19 cellular contexts compared by ENCODE assay signal in the genomic region with DNA sequence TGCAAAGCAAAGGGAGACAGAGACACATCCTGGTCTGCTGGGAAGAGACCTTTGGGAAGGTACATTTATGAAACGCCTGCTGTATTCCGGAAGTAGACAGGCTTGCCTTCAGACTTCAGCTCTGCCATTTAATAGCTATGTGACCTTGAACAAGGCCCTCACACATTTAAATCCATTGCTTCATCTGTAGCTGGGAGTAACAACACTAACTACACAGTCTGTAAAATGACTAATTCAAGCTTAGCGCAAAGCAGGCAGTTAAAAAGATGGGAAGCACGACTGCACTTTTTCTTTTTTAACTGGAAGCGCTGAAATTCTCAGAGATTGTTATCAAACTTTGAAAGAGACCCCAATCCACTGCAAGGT.
A peak's percentile ranks its signal among the peaks of the same experiment; 100 is the strongest.
DNase-seq lines count a peak whose midpoint lies in the region; ATAC-seq and TF ChIP-seq lines count a peak whose summit lies in the region.
"Had no signal": no experiment of that assay in that cellular context is flagged by ENCODE, and none has a peak within 500 bp of the region (broad histone marks: within the 10 kb centered on the region; RNA-seq: fewer than 3 reads in every experiment).

No MANE protein-coding gene starts in this region.

- peak overlapping the region; percentile 55 for H3K27ac Mint-ChIP-seq in HFFc6
- H3K27ac Mint-ChIP-seq: activated CD4-positive, alpha-beta T cell treated with anti-CD3 and anti-CD28 coated beads for 36 hours; activated T-cell treated with anti-CD3 and anti-CD28 coated beads, Interleukin-2, amount 50 U/mL, for 24 hours had no signal

- H3K4me3 Mint-ChIP-seq in HFFc6 = no peak overlapping the region; the same call in 1 of the 2 replicates
- H3K4me3 Mint-ChIP-seq: activated CD4-positive, alpha-beta T cell treated with anti-CD3 and anti-CD28 coated beads for 36 hours; activated T-cell treated with anti-CD3 and anti-CD28 coated beads, Interleukin-2, amount 50 U/mL, for 24 hours; nephron progenitor cell had no signal

- DNase-seq in HFFc6 = no peak
- peak; percentile 84 for DNase-seq in amniotic epithelial cell (ENCODE audit: low read depth)
- DNase-seq in iris pigment epithelial cell (ENCODE audit: low read depth) = peak; percentile 61
- DNase-seq in renal cortical epithelial cell (ENCODE audit: low read depth) = peak; percentile 43
- DNase-seq in erythroblast (lab: John Stamatoyannopoulos, UW) = no peak
- DNase-seq in NCI-H226 = no peak
- DNase-seq: activated CD4-positive, alpha-beta T cell treated with anti-CD3 and anti-CD28 coated beads for 36 hours; activated CD8-positive, alpha-beta memory T cell treated with anti-CD3 and anti-CD28 coated beads for 24 hours; activated T-cell treated with anti-CD3 and anti-CD28 coated beads, Interleukin-2, amount 50 U/mL, for 24 hours; C1 segment of cervical spinal cord; cortex of kidney; DND-41; Kasumi-1; mesenchymal stem cell; MV-4-11; nephron progenitor cell; T-helper 2 cell had no signal

- H3K4me1 Mint-ChIP-seq in HFFc6 (ENCODE audit: low read depth) = peaks cover 94% of the 10 kb centered on the region

- H3K9me3 Mint-ChIP-seq in HFFc6 = no peaks in the 10 kb centered on the region
- H3K9me3 Mint-ChIP-seq: activated T-cell treated with anti-CD3 and anti-CD28 coated beads, Interleukin-2, amount 50 U/mL, for 24 hours; nephron progenitor cell had no signal

- no peak for TF ChIP-seq POLR2A in erythroblast (IDR thresholded peaks at IDR 0.05; ENCODE audit: low read length)

- peaks cover 84% of the 10 kb centered on the region for H3K36me3 Mint-ChIP-seq in HFFc6 (ENCODE audit: low read depth)

- TF ChIP-seq CTCF in HFFc6 (IDR thresholded peaks at IDR 0.05) = no peak

- peaks cover 18% of the 10 kb centered on the region for H3K27me3 Mint-ChIP-seq in HFFc6 (ENCODE audit: insufficient read depth)
- H3K27me3 Mint-ChIP-seq: activated CD4-positive, alpha-beta T cell treated with anti-CD3 and anti-CD28 coated beads for 36 hours; activated T-cell treated with anti-CD3 and anti-CD28 coated beads, Interleukin-2, amount 50 U/mL, for 24 hours had no signal

- no peak for ATAC-seq in HG02981 (IDR thresholded peaks at IDR 0.05; ENCODE audit: unreplicated experiment)
- ATAC-seq in GM21786 (IDR thresholded peaks at IDR 0.05; ENCODE audit: unreplicated experiment) = no peak
- ATAC-seq: activated CD4-positive, alpha-beta T cell treated with anti-CD3 and anti-CD28 coated beads for 36 hours had no signal

Comparison
In these comparisons a context has a peak if more than half of its experiments do, and no peak if none do; other contexts are left out.
1. DNase-seq: peak in amniotic epithelial cell (single experiment), iris pigment epithelial cell (single experiment) and renal cortical epithelial cell (single experiment); none in HFFc6 (single experiment), erythroblast (0 of 2) and NCI-H226 (single experiment).